Comparison of ENCODE assay signal across 8 cellular contexts in genomic region chr13:110874508-110874960, GRCh38. TPM values are rescaled to one million over a fixed set of nuclear protein-coding genes. Genes with fewer than 3 reads are reported as not detected.
DNase-seq lines count a peak whose midpoint lies in the region; ATAC-seq, FAIRE-seq and TF ChIP-seq lines count a peak whose summit lies in the region.

No MANE protein-coding gene starts in this region.

- DNase-seq in EL (peak; percentile 78), HTR-8/SVneo (ENCODE audit: insufficient read length, low spot score) (peak; percentile 69), RKO (ENCODE audit: low spot score) (peak; percentile 78), head of caudate nucleus (peak; percentile 68 to 95 (median 87)), omental fat pad (ENCODE audit: low spot score) (peak; percentile 66), tibial nerve (ENCODE audit: low spot score in 2 of 2) (peak; percentile 78 to 81), OCI-M2 (lab: John Stamatoyannopoulos, UW; ENCODE audit: unreplicated experiment) (no peak)

- H3K4me3 ChIP-seq in tibial nerve, result peak overlapping the region; percentile 11 to 52 (median 19)

- H3K36me3 ChIP-seq in tibial nerve, result peaks cover 0 to 8% (median 2%) of the 10 kb centered on the region in 3 donors

- peak in 1 of 2 donors; percentile 14 for TF ChIP-seq EP300 in tibial nerve (IDR thresholded peaks at IDR 0.05)

- WGBS in tibial nerve, 2 donors, result 0 to 2% methylated on average over 14 to 31 of the region's 32 CpGs

- H3K4me1 ChIP-seq in tibial nerve, result peaks cover 0 to 51% (median 16%) of the 10 kb centered on the region in 4 donors

- H3K27ac ChIP-seq in tibial nerve, result peak overlapping the region in 1 of 4 donors; percentile 65

- FAIRE-seq in HTR-8/SVneo (lab: Jason Lieb, UNC), result no peak

- H3K4me3 Mint-ChIP-seq in activated naive CD4-positive, alpha-beta T cell treated with anti-CD3 and anti-CD28 coated beads, Interleukin-2, amount 50 U/mL, for 24 hours, result peak overlapping the region; percentile 87

- intact Hi-C loops in head of caudate nucleus (cut with DNase I), result no loop called here

- H3K36me3 Mint-ChIP-seq in activated naive CD4-positive, alpha-beta T cell treated with anti-CD3 and anti-CD28 coated beads, Interleukin-2, amount 50 U/mL, for 24 hours, result no peaks in the 10 kb centered on the region

- no peaks in the 10 kb centered on the region for H3K9me3 Mint-ChIP-seq in activated naive CD4-positive, alpha-beta T cell treated with anti-CD3 and anti-CD28 coated beads, Interleukin-2, amount 50 U/mL, for 24 hours

- H3K9me3 ChIP-seq in tibial nerve, result no peaks in the 10 kb centered on the region

- H3K4me1 Mint-ChIP-seq in activated naive CD4-positive, alpha-beta T cell treated with anti-CD3 and anti-CD28 coated beads, Interleukin-2, amount 50 U/mL, for 24 hours, result peaks cover 5% of the 10 kb centered on the region

- TF ChIP-seq POLR2A in tibial nerve (IDR thresholded peaks at IDR 0.05), result no peak

- TF ChIP-seq CTCF in omental fat pad (IDR thresholded peaks at IDR 0.05), result no peak
- TF ChIP-seq CTCF in tibial nerve (IDR thresholded peaks at IDR 0.05), result no peak

- peak; percentile 71 for ATAC-seq in omental fat pad (ENCODE audit: low FRiP score)

- peak overlapping the region; percentile 25 for H3K27ac Mint-ChIP-seq in activated naive CD4-positive, alpha-beta T cell treated with anti-CD3 and anti-CD28 coated beads, Interleukin-2, amount 50 U/mL, for 24 hours

- H3K27me3 ChIP-seq in tibial nerve, result no peaks in the 10 kb centered on the region

- peaks cover 5% of the 10 kb centered on the region for H3K27me3 Mint-ChIP-seq in activated naive CD4-positive, alpha-beta T cell treated with anti-CD3 and anti-CD28 coated beads, Interleukin-2, amount 50 U/mL, for 24 hours

RNA-seq across cellular contexts. Expression of gene ANKRD10, which starts 40.3 kb away (rescaled TPM):
- total RNA-seq in omental fat pad, result 100 to 1,000 TPM in 3 of 4 donors, 10 to 100 TPM in 1; 87.8 to 182 (median 145) TPM
- total RNA-seq in tibial nerve, result 100 to 1,000 TPM; 200 to 241 (median 207) TPM
